ENCODE assay signal across 24 cellular contexts in the genomic region with DNA sequence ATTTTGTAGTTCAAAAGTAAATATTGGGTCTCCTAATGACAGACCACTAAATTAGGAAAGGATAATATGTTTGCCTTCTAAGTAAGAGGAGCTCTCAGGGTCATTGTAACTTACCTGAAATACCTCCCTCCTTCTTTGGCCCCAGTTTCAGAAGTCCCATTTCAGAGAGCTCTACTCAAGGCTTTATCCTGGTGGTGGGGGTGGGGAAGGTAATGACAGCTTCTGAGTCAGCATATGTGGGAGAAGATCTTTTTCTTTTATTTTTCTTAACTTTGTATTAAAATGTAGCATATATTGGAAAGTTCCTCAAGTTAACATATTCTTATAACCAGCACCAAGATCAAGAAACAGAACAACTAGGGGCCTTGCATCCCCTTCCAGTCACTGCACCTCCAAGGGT.
"Had no signal": no experiment of that assay in that cellular context is flagged by ENCODE, and none has a peak within 500 bp of the region (broad histone marks: within the 10 kb centered on the region; RNA-seq: fewer than 3 reads in every experiment).

No MANE protein-coding gene starts in this region.

- ATAC-seq: effector memory CD8-positive, alpha-beta T cell; esophagus mucosa; foreskin keratinocyte; gastrocnemius medialis; gastroesophageal sphincter; heart left ventricle; heart right ventricle had no signal

- H3K4me3 ChIP-seq: colonic mucosa, coronary artery, dorsolateral prefrontal cortex, esophagus muscularis mucosa, esophagus squamous epithelium, gastrocnemius medialis, gastroesophageal sphincter, heart left ventricle, heart right ventricle had no signal

- DNase-seq: colonic mucosa; cortex of kidney; dermis blood vessel endothelial cell; dorsolateral prefrontal cortex; effector CD4-positive, alpha-beta T cell; effector CD8-positive, alpha-beta T cell; effector memory CD4-positive, alpha-beta T cell; effector memory CD8-positive, alpha-beta T cell; endodermal cell; erythroblast; esophagus squamous epithelium; foreskin fibroblast; foreskin keratinocyte; foreskin melanocyte; gastrocnemius medialis; glutamatergic neuron; heart left ventricle; heart right ventricle had no signal

- FAIRE-seq: endothelial cell of umbilical vein, frontal cortex had no signal

- H3K27me3 ChIP-seq: colonic mucosa, dorsolateral prefrontal cortex, esophagus squamous epithelium, gastrocnemius medialis, heart left ventricle, heart right ventricle had no signal

- H3K36me3 ChIP-seq: colonic mucosa, esophagus muscularis mucosa, esophagus squamous epithelium, gastrocnemius medialis, gastroesophageal sphincter, heart left ventricle, heart right ventricle had no signal
